In genomic region chr2:23635666-23636340, GRCh38 we compare ENCODE assay signal across 18 cellular contexts.
DNase-seq lines count a peak whose midpoint lies in the region; ATAC-seq, FAIRE-seq and TF ChIP-seq lines count a peak whose summit lies in the region.
"Had no signal": no experiment of that assay in that cellular context is flagged by ENCODE, and none has a peak within 500 bp of the region (broad histone marks: within the 10 kb centered on the region; RNA-seq: fewer than 3 reads in every experiment).

No MANE protein-coding gene starts in this region.

- DNase-seq in AG10803 (ENCODE audit: low read depth) (peak; percentile 8), G401 (ENCODE audit: low spot score) (peak; percentile 15), kidney (peak; percentile 35), neuronal stem cell (ENCODE audit: low spot score) (no peak), NCI-H526 treated with DMSO at 0.1 percent for 48 hours (lab: John Stamatoyannopoulos, UW) (no peak), activated gamma-delta T cell treated with Interleukin-2 at 50 U/mL for 16 hours (no peak)
- DNase-seq in stimulated activated CD4-positive, alpha-beta T cell treated with anti-CD3 and anti-CD28 coated beads, Interleukin-12 subunit alpha, Interleukin-12 subunit beta, amount 100 ng/mL, for 4 hours = no peak
- DNase-seq: CD8-positive, alpha-beta T cell; COR-L47; DMS153; DMS79 treated with DMSO at 0.1 percent for 48 hours; GDM1; GOT3; H9 had no signal

- no peak overlapping the region for H3K23ac ChIP-seq in neuronal stem cell (ENCODE audit: low read depth, low read length, poor library complexity)

- peak overlapping the region; percentile 23 for H2AK5ac ChIP-seq in neuronal stem cell (ENCODE audit: low read depth, low read length)

- peaks cover 0 to 2% of the 10 kb centered on the region in 2 donors for H3K4me1 ChIP-seq in kidney (ENCODE audit: control insufficient read depth in 1 of 2, insufficient read depth in 1 of 2, low read depth in 1 of 2, low read length in 2 of 2)
- peaks cover 16 to 18% of the 10 kb centered on the region in 2 donors for H3K4me1 ChIP-seq in neuronal stem cell (ENCODE audit: control insufficient read depth in 2 of 2, insufficient read depth in 1 of 2, low read depth in 1 of 2, low read length in 2 of 2)
- H3K4me1 ChIP-seq: A549 had no signal

- H3K79me1 ChIP-seq in neuronal stem cell (ENCODE audit: low read depth, low read length) = no peaks in the 10 kb centered on the region

- H3K4me3 ChIP-seq in AG10803 (ENCODE audit: low read length) (no peak overlapping the region), kidney (ENCODE audit: low read length in 2 of 2) (no peak overlapping the region), neuronal stem cell (ENCODE audit: low read length in 2 of 2) (no peak overlapping the region)
- H3K4me3 ChIP-seq: A549 had no signal

- WGBS in neuronal stem cell (ENCODE audit: extremely low coverage in 2 of 2, insufficient read length in 2 of 2, insufficient replicate concordance in 1 of 2), 2 donors = no CpG with 5 or more reads among the region's 17 CpGs

- H2AFZ ChIP-seq in neuronal stem cell (ENCODE audit: low read length) = no peak overlapping the region

- H3K27ac ChIP-seq in kidney (ENCODE audit: low read depth in 2 of 2, low read length in 2 of 2) (no peak overlapping the region), neuronal stem cell (replicated peaks; ENCODE audit: low read length) (no peak overlapping the region)
- H3K27ac ChIP-seq: A549 had no signal

- no peak for FAIRE-seq in kidney (lab: Jason Lieb, UNC)
- FAIRE-seq: A549, D721Med, GM19239 had no signal

- H2BK15ac ChIP-seq in neuronal stem cell (ENCODE audit: low read length) = peak overlapping the region; percentile 1

- H3K27me3 ChIP-seq in neuronal stem cell (ENCODE audit: control insufficient read depth in 3 of 3, insufficient read depth in 3 of 3, low read depth in 1 of 3, low read length in 3 of 3) = no peaks in the 10 kb centered on the region

- ATAC-seq in HG02610 (IDR thresholded peaks at IDR 0.05; ENCODE audit: unreplicated experiment) = no peak
- ATAC-seq: CD8-positive, alpha-beta T cell had no signal

- no peak overlapping the region for H3K14ac ChIP-seq in neuronal stem cell (ENCODE audit: low read length)

- TF ChIP-seq CTCF in AG10803 (conservative IDR thresholded peaks at IDR 0.05; ENCODE audit: low read length) (no peak), kidney (IDR thresholded peaks at IDR 0.05; ENCODE audit: borderline replicate concordance, extremely low read depth, insufficient read depth) (no peak)

- H3K4me2 ChIP-seq in neuronal stem cell (ENCODE audit: insufficient read depth, low read length, poor library complexity, severe bottlenecking) = no peak overlapping the region
- H3K4me2 ChIP-seq: A549 had no signal

- no peak overlapping the region for H2BK5ac ChIP-seq in neuronal stem cell (ENCODE audit: low read length)

- peak overlapping the region; percentile 14 for H2BK120ac ChIP-seq in neuronal stem cell (ENCODE audit: low read depth, low read length)

- intact Hi-C loops in kidney (cut with DNase I) = no loop called here

- no peak overlapping the region for H3K4ac ChIP-seq in neuronal stem cell (ENCODE audit: low read length)

- in situ Hi-C loops in G401 (cut with HindIII; ENCODE audit: low sequenced_read_pairs) = no loop called here

- no peak overlapping the region for H4K8ac ChIP-seq in neuronal stem cell (ENCODE audit: low read depth, low read length)

- no peak overlapping the region for H4K91ac ChIP-seq in neuronal stem cell (ENCODE audit: low read depth, low read length, poor library complexity)

- H3K9me3 ChIP-seq in kidney (ENCODE audit: control insufficient read depth in 1 of 2, low read length in 2 of 2) = no peaks in the 10 kb centered on the region
- H3K9me3 ChIP-seq in neuronal stem cell (replicated peaks in 1 of 2; ENCODE audit: control insufficient read depth in 2 of 2, insufficient read depth in 1 of 2, low read depth in 1 of 2, low read length in 2 of 2) = no peaks in the 10 kb centered on the region
- H3K9me3 ChIP-seq: A549 had no signal

- H3K36me3 ChIP-seq in kidney (ENCODE audit: control insufficient read depth in 1 of 2, insufficient read depth in 2 of 2, low read length in 2 of 2) (no peaks in the 10 kb centered on the region), neuronal stem cell (replicated peaks in 1 of 2; ENCODE audit: control insufficient read depth in 2 of 2, insufficient read depth in 2 of 2, low read length in 2 of 2) (no peaks in the 10 kb centered on the region)

- H2BK12ac ChIP-seq in neuronal stem cell (ENCODE audit: low read length) = no peak overlapping the region

- H3K9ac ChIP-seq in kidney (ENCODE audit: low read length in 2 of 2) (no peak overlapping the region), neuronal stem cell (ENCODE audit: low read depth, low read length, poor library complexity) (no peak overlapping the region)

- peak overlapping the region; percentile 87 for H3K18ac ChIP-seq in neuronal stem cell (ENCODE audit: low read length)

Comparison
In these comparisons a context has a peak if more than half of its experiments do, and no peak if none do; other contexts are left out.
1. DNase-seq: peak in AG10803 (single experiment), G401 (single experiment) and kidney (single experiment); none in neuronal stem cell (single experiment), NCI-H526 treated with DMSO at 0.1 percent for 48 hours (single experiment), stimulated activated CD4-positive, alpha-beta T cell treated with anti-CD3 and anti-CD28 coated beads, Interleukin-12 subunit alpha, Interleukin-12 subunit beta, amount 100 ng/mL, for 4 hours (single experiment) and activated gamma-delta T cell treated with Interleukin-2 at 50 U/mL for 16 hours (single experiment).